Comparison of ENCODE assay signal across 8 cellular contexts in genomic region chr16:84819644-84820304, GRCh38. TPM values are rescaled to one million over a fixed set of nuclear protein-coding genes. Genes with fewer than 3 reads are reported as not detected.
A peak's percentile ranks its signal among the peaks of the same experiment; 100 is the strongest.
DNase-seq lines count a peak whose midpoint lies in the region; ATAC-seq, FAIRE-seq and TF ChIP-seq lines count a peak whose summit lies in the region.

Gene CRISPLD2, plus strand, starts transcription at chr16:84819985. Its CDS starts 18,511 bp downstream, at chr16:84838496.

- no TSS peak for BruUV-seq in HepG2 (replicated peaks; lab: Mats Ljungman, UMichigan)

- H3K27ac ChIP-seq in HepG2 (ENCODE audit: extremely low read length, insufficient read depth, low read length): no peak within 1 kb of the TSS

- H3K4me2 ChIP-seq in HepG2 (ENCODE audit: low read depth, low read length): peak within 1 kb of the TSS; percentile 78

- H3K36me3 Mint-ChIP-seq in activated CD4-positive, alpha-beta memory T cell treated with anti-CD3 and anti-CD28 coated beads, Interleukin-2, amount 10 ng/mL, durations not matched to agents 7 days and 5 days (ENCODE audit: low read depth): no peaks in the 10 kb centered on the region

- TF ChIP-seq CTCF in BE2C (IDR thresholded peaks at IDR 0.05; ENCODE audit: low read depth, low read length) (no peak), HepG2 (CRISPR knock-in tag; IDR thresholded peaks at IDR 0.05) (no peak)

- H3K9me3 ChIP-seq in BE2C (no peaks in the 10 kb centered on the region), HepG2 (ENCODE audit: low read length) (no peaks in the 10 kb centered on the region)

- H3K36me3 ChIP-seq in BE2C: no peaks in the 10 kb centered on the region
- no peaks in the 10 kb centered on the region for H3K36me3 ChIP-seq in HepG2 (replicated peaks in 1 of 2; ENCODE audit: control insufficient read depth in 1 of 2, insufficient read depth in 2 of 2, low read length in 2 of 2)

- TF ChIP-seq RAD21 in HepG2 (CRISPR knock-in tag; IDR thresholded peaks at IDR 0.05): 0 out of 2 replicates have a peak, but pooled peaks have one; percentile 27

- FAIRE-seq in HepG2 (lab: Jason Lieb, UNC): no peak

- POLR2A ChIA-PET in activated CD4-positive, alpha-beta memory T cell treated with anti-CD3 and anti-CD28 coated beads, Interleukin-2, amount 10 ng/mL, durations not matched to agents 7 days and 5 days (lab: Charles Lee): interaction anchor here (1.4 kb wide), 1 partner anchor 66 kb away, joined by 3 read pairs; no protein-coding TSS in a partner anchor
- POLR2A ChIA-PET in HepG2 (lab: Yijun Ruan, JAX): interaction anchor here (1.0 kb wide), 1 partner anchor 131 kb away, joined by 3 read pairs; no protein-coding TSS in a partner anchor

- H3K27me3 ChIP-seq in BE2C (no peaks in the 10 kb centered on the region), HepG2 (ENCODE audit: control insufficient read depth in 1 of 2, insufficient read depth in 2 of 2, low read length in 2 of 2) (peaks cover 12 to 72% of the 10 kb centered on the region in 2 experiments)

- H3K27ac Mint-ChIP-seq in activated CD4-positive, alpha-beta memory T cell treated with anti-CD3 and anti-CD28 coated beads, Interleukin-2, amount 10 ng/mL, durations not matched to agents 7 days and 5 days: no peak within 1 kb of the TSS

- H3K4me3 ChIP-seq in BE2C (ENCODE audit: low read depth, low read length) (peak within 1 kb of the TSS; percentile 65), HepG2 (replicated peaks in 1 of 3; ENCODE audit: insufficient read depth in 1 of 3, low read depth in 2 of 3, low read length in 3 of 3) (peak within 1 kb of the TSS in 2 of 3 experiments; percentile 3 to 62; a peak in 1 of 6 replicates)

- no peaks in the 10 kb centered on the region for H3K9me3 Mint-ChIP-seq in activated CD4-positive, alpha-beta memory T cell treated with anti-CD3 and anti-CD28 coated beads, Interleukin-2, amount 10 ng/mL, durations not matched to agents 7 days and 5 days

- peaks cover 47% of the 10 kb centered on the region for H3K27me3 Mint-ChIP-seq in activated CD4-positive, alpha-beta memory T cell treated with anti-CD3 and anti-CD28 coated beads, Interleukin-2, amount 10 ng/mL, durations not matched to agents 7 days and 5 days

- 17% methylated on average over 23 of the region's 53 CpGs for WGBS in HepG2 (ENCODE audit: low lambda C conversion rate)

- DNase-seq in BE2C: peak; percentile 100
- DNase-seq in NCI-H526 (lab: John Stamatoyannopoulos, UW): peak; percentile 67 to 90
- DNase-seq in activated CD4-positive, alpha-beta memory T cell treated with anti-CD3 and anti-CD28 coated beads, Interleukin-2, amount 10 ng/mL, durations not matched to agents 7 days and 5 days: peak; percentile 80
- peak; percentile 11 to 89 for DNase-seq in dermis microvascular lymphatic vessel endothelial cell (ENCODE audit: low read depth in 2 of 2)
- DNase-seq in HepG2 (ENCODE audit: low spot score): peak; percentile 83
- peak; percentile 78 to 91 for DNase-seq in stimulated activated CD4-positive, alpha-beta T cell treated with anti-CD3 and anti-CD28 coated beads, Interleukin-1b, Interleukin-23, amount 100 ng/mL, for 4 hours (ENCODE audit: low read depth in 2 of 2)

- peaks cover 6% of the 10 kb centered on the region for H3K4me1 Mint-ChIP-seq in activated CD4-positive, alpha-beta memory T cell treated with anti-CD3 and anti-CD28 coated beads, Interleukin-2, amount 10 ng/mL, durations not matched to agents 7 days and 5 days

- intact Hi-C loops in HepG2 (cut with micrococcal nuclease; ENCODE audit: unreplicated experiment): no loop called here

- 0 out of 2 replicates have a peak, but pooled peaks cover 9% of the 10 kb centered on the region for H4K20me1 ChIP-seq in HepG2 (ENCODE audit: insufficient read depth, low read length)

- ATAC-seq in HG02759 (IDR thresholded peaks at IDR 0.05; ENCODE audit: unreplicated experiment) (peak; percentile 65), HepG2 (peak; percentile 94), HG02840 (IDR thresholded peaks at IDR 0.05; ENCODE audit: low FRiP score, unreplicated experiment) (no peak)

- in situ Hi-C loops in HepG2 (cut with HindIII; ENCODE audit: extremely low pct_ligation_motif_present, low pct_unique_long_range_greater_than_20kb): no loop called here

- H3K4me1 ChIP-seq in BE2C (peaks cover 4% of the 10 kb centered on the region), HepG2 (ENCODE audit: insufficient read depth, low read length) (peaks cover 28% of the 10 kb centered on the region)

- CTCF ChIA-PET in activated CD4-positive, alpha-beta memory T cell treated with anti-CD3 and anti-CD28 coated beads, Interleukin-2, amount 10 ng/mL, durations not matched to agents 7 days and 5 days (lab: Charles Lee): no interaction called here
- CTCF ChIA-PET in HepG2 (lab: Yijun Ruan, JAX; ENCODE audit: low intra/inter-chr PET ratio, low total read pairs): no interaction called here

- H3K4me3 Mint-ChIP-seq in activated CD4-positive, alpha-beta memory T cell treated with anti-CD3 and anti-CD28 coated beads, Interleukin-2, amount 10 ng/mL, durations not matched to agents 7 days and 5 days: no peak within 1 kb of the TSS

- no peak within 1 kb of the TSS for H2AFZ ChIP-seq in HepG2 (ENCODE audit: low read length)

- TF ChIP-seq POLR2A in HepG2 (IDR thresholded peaks at IDR 0.05; ENCODE audit: insufficient read depth in 1 of 2, low read depth in 2 of 2, low read length in 2 of 2): peak; percentile 63 to 80; a peak in 3 of 4 replicates

- H3K9ac ChIP-seq in HepG2 (ENCODE audit: insufficient read depth, low read depth, low read length): no peak within 1 kb of the TSS

- TF ChIP-seq EP300 in HepG2 (IDR thresholded peaks at IDR 0.05; ENCODE audit: low read depth in 2 of 2, low read length in 2 of 2): no peak
- TF ChIP-seq EP300 in HepG2 (CRISPR knock-in tag; IDR thresholded peaks at IDR 0.05; ENCODE audit: borderline replicate concordance): no peak

- no peaks in the 10 kb centered on the region for H3K79me2 ChIP-seq in HepG2 (ENCODE audit: insufficient read depth, low read length)

TF ChIP-seq in HepG2, 621 proteins besides CTCF, POLR2A, EP300 and RAD21 (continues in another document):
- no peak for TF ChIP-seq SIX1 (CRISPR knock-in tag; IDR thresholded peaks at IDR 0.05; ENCODE audit: borderline replicate concordance)
- TF ChIP-seq, protein P1, sequence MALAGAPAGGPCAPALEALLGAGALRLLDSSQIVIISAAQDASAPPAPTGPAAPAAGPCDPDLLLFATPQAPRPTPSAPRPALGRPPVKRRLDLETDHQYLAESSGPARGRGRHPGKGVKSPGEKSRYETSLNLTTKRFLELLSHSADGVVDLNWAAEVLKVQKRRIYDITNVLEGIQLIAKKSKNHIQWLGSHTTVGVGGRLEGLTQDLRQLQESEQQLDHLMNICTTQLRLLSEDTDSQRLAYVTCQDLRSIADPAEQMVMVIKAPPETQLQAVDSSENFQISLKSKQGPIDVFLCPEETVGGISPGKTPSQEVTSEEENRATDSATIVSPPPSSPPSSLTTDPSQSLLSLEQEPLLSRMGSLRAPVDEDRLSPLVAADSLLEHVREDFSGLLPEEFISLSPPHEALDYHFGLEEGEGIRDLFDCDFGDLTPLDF (CRISPR knock-in tag; IDR thresholded peaks at IDR 0.05): no peak
- TF ChIP-seq MXD4 (CRISPR knock-in tag; IDR thresholded peaks at IDR 0.05): 0 out of 2 replicates have a peak, but pooled peaks have one; percentile 21
- no peak for TF ChIP-seq MXD1 (CRISPR knock-in tag; IDR thresholded peaks at IDR 0.05)

RNA-seq across cellular contexts. Expression of gene CRISPLD2, which starts in this region (rescaled TPM):
- 0.52 TPM for polyA plus RNA-seq in BE2C (2012; ENCODE audit: insufficient read depth, insufficient read length, low read depth)
- total RNA-seq in activated CD4-positive, alpha-beta memory T cell treated with anti-CD3 and anti-CD28 coated beads, Interleukin-2, amount 10 ng/mL, durations not matched to agents 7 days and 5 days: under 1 TPM; 0.18 to 0.23 TPM
- total RNA-seq in dermis microvascular lymphatic vessel endothelial cell: under 0.01 and 0.13 TPM in 2 replicates
- 0.14 and 0.31 TPM in 2 replicates for total RNA-seq in HepG2 (2016; rRNA removed; fragmentation: Illumina TruSeq; extraction: Trizol)
- not detected in 2 replicates for total RNA-seq in HepG2 (2016; cell fraction: cytosol; rRNA removed; fragmentation: Illumina TruSeq; extraction: Trizol; ENCODE audit: low read depth)
- 0.15 TPM in 2 replicates for total RNA-seq in HepG2 (2016; cell fraction: insoluble cytoplasmic fraction; rRNA removed; fragmentation: Illumina TruSeq; extraction: Trizol)
- not detected in 2 replicates for total RNA-seq in HepG2 (2016; cell fraction: membrane; rRNA removed; fragmentation: Illumina TruSeq; extraction: Trizol)
- not detected in 2 replicates for total RNA-seq in HepG2 (2016; cell fraction: nucleus; rRNA removed; fragmentation: Illumina TruSeq; extraction: Trizol)
- 0.04 and 0.25 TPM in 2 replicates for polyA plus RNA-seq in HepG2 (2011; rRNA removed)
- 0.05 and 0.15 TPM in 2 replicates for polyA plus RNA-seq in HepG2 (2011; cell fraction: cytosol; rRNA removed)
- polyA plus RNA-seq in HepG2 (2011; cell fraction: nucleus; rRNA removed): 0.08 and 0.17 TPM in 2 replicates
- polyA plus RNA-seq in HepG2 (2012): 0.07 and 0.31 TPM in 2 replicates
- polyA plus RNA-seq in HepG2 (2016; cell fraction: cytosol; fragmentation: Illumina TruSeq; extraction: Trizol; ENCODE audit: low read depth): not detected in 2 replicates
- polyA plus RNA-seq in HepG2 (2016; cell fraction: insoluble cytoplasmic fraction; fragmentation: Illumina TruSeq; extraction: Trizol; ENCODE audit: low read depth): not detected in 2 replicates
- not detected in 2 replicates for polyA plus RNA-seq in HepG2 (2016; cell fraction: membrane; fragmentation: Illumina TruSeq; extraction: Trizol; ENCODE audit: low read depth)
- polyA plus RNA-seq in HepG2 (2016; cell fraction: nucleus; fragmentation: Illumina TruSeq; extraction: Trizol; ENCODE audit: insufficient read depth, low read depth): 0.33 TPM in 1 of 2 replicates, not detected in the other
- 0.44 and 0.89 TPM in 2 replicates for polyA minus RNA-seq in HepG2 (2011; rRNA and poly(A)+ RNA removed; ENCODE audit: low replicate concordance)
- polyA minus RNA-seq in HepG2 (2011; cell fraction: cytosol; rRNA and poly(A)+ RNA removed): not detected in 2 replicates
- polyA minus RNA-seq in HepG2 (2011; cell fraction: nucleus; rRNA and poly(A)+ RNA removed): 0.25 and 0.77 TPM in 2 replicates

Comparison
In these comparisons a context has a peak if more than half of its experiments do, and no peak if none do; other contexts are left out.
1. Peak in DNase-seq in activated CD4-positive, alpha-beta memory T cell treated with anti-CD3 and anti-CD28 coated beads, Interleukin-2, amount 10 ng/mL, durations not matched to agents 7 days and 5 days; RNA of the gene not detected or under 1 TPM.
2. Peak in DNase-seq in dermis microvascular lymphatic vessel endothelial cell; RNA of the gene not detected or under 1 TPM.
3. Peak in DNase-seq, ATAC-seq, H3K4me3 ChIP-seq and H3K4me2 ChIP-seq in HepG2; RNA of the gene not detected or under 1 TPM.
4. DNase-seq: peak in every context shown above with its lines; median percentile 100 in BE2C; 84 in stimulated activated CD4-positive, alpha-beta T cell treated with anti-CD3 and anti-CD28 coated beads, Interleukin-1b, Interleukin-23, amount 100 ng/mL, for 4 hours; 83 in HepG2; 80 in activated CD4-positive, alpha-beta memory T cell treated with anti-CD3 and anti-CD28 coated beads, Interleukin-2, amount 10 ng/mL, durations not matched to agents 7 days and 5 days; 78 in NCI-H526; 50 in dermis microvascular lymphatic vessel endothelial cell.